In genomic region chr13:79870123-79870522, GRCh38 we compare ENCODE assay signal across 18 cellular contexts.
DNase-seq lines count a peak whose midpoint lies in the region; ATAC-seq and TF ChIP-seq lines count a peak whose summit lies in the region.
"Had no signal": no experiment of that assay in that cellular context is flagged by ENCODE, and none has a peak within 500 bp of the region (broad histone marks: within the 10 kb centered on the region; RNA-seq: fewer than 3 reads in every experiment).

No MANE protein-coding gene starts in this region.

- CTCF ChIA-PET in CD4-positive, alpha-beta memory T cell (lab: Charles Lee; ENCODE audit: partially characterized antibody), result no interaction called here

- ATAC-seq in stimulated activated memory B cell treated with anti-CD40 and anti-IgM and Interleukin-4, amounts not matched to agents 10 μg/mL and 1 μg/mL and 100 μg/mL, for 72 hours, result no peak
- ATAC-seq: activated T-cell treated with anti-CD3 and anti-CD28 coated beads, Interleukin-2, amount 50 U/mL, for 72 hours; GM12878 had no signal

- no peaks in the 10 kb centered on the region for H3K9me3 Mint-ChIP-seq in nephron progenitor cell
- no peaks in the 10 kb centered on the region for H3K9me3 Mint-ChIP-seq in stimulated activated memory B cell treated with anti-CD40 and anti-IgM and Interleukin-4, amounts not matched to agents 10 μg/mL and 1 μg/mL and 100 μg/mL, for 72 hours
- peaks cover 0 to 3% (median 0%) of the 10 kb centered on the region in 8 donors for H3K9me3 Mint-ChIP-seq in CD4-positive, alpha-beta memory T cell
- H3K9me3 Mint-ChIP-seq: activated CD4-positive, alpha-beta T cell treated with anti-CD3 and anti-CD28 coated beads, Interleukin-2, amount 10 ng/mL, durations not matched to agents 24 days and 14 days; activated T-cell treated with anti-CD3 and anti-CD28 coated beads, Interleukin-2, amount 50 U/mL, for 72 hours had no signal

- in situ Hi-C loops in GM23248 (cut with MboI), result no loop called here

- peak overlapping the region; percentile 98 for H3K27ac Mint-ChIP-seq in nephron progenitor cell
- no peak overlapping the region for H3K27ac Mint-ChIP-seq in stimulated activated memory B cell treated with anti-CD40 and anti-IgM and Interleukin-4, amounts not matched to agents 10 μg/mL and 1 μg/mL and 100 μg/mL, for 72 hours
- no peak overlapping the region for H3K27ac Mint-ChIP-seq in CD4-positive, alpha-beta memory T cell
- H3K27ac Mint-ChIP-seq: activated CD4-positive, alpha-beta T cell treated with anti-CD3 and anti-CD28 coated beads, Interleukin-2, amount 10 ng/mL, durations not matched to agents 24 days and 14 days; activated T-cell treated with anti-CD3 and anti-CD28 coated beads, Interleukin-2, amount 50 U/mL, for 72 hours; B cell had no signal

- H3K4me2 ChIP-seq in GM23248 (ENCODE audit: unreplicated experiment), result no peak overlapping the region

- H3K79me2 ChIP-seq in GM23248 (ENCODE audit: insufficient read depth), result no peaks in the 10 kb centered on the region

- peak overlapping the region; percentile 21; the same call in 1 of the 2 replicates for H2AFZ ChIP-seq in GM23248

- H3K9ac ChIP-seq in GM23248, result no peak overlapping the region

- H3K4me3 ChIP-seq in GM23248, result no peak overlapping the region
- H3K4me3 ChIP-seq in tibial artery, result no peak overlapping the region
- no peak overlapping the region for H3K4me3 ChIP-seq in CD4-positive, alpha-beta memory T cell (ENCODE audit: low read length in 2 of 2)
- H3K4me3 ChIP-seq: dorsolateral prefrontal cortex, GM12878, tibial nerve had no signal

- H3K27me3 ChIP-seq in GM23248 (replicated peaks; ENCODE audit: insufficient read depth) (no peaks in the 10 kb centered on the region), tibial artery (no peaks in the 10 kb centered on the region)
- no peaks in the 10 kb centered on the region for H3K27me3 ChIP-seq in CD4-positive, alpha-beta memory T cell (ENCODE audit: insufficient read depth, low read length)
- H3K27me3 ChIP-seq: dorsolateral prefrontal cortex, tibial nerve had no signal

- no peaks in the 10 kb centered on the region for H3K36me3 Mint-ChIP-seq in nephron progenitor cell (ENCODE audit: low read depth)
- H3K36me3 Mint-ChIP-seq in stimulated activated memory B cell treated with anti-CD40 and anti-IgM and Interleukin-4, amounts not matched to agents 10 μg/mL and 1 μg/mL and 100 μg/mL, for 72 hours, result no peaks in the 10 kb centered on the region
- H3K36me3 Mint-ChIP-seq in CD4-positive, alpha-beta memory T cell, result no peaks in the 10 kb centered on the region

- no peak for TF ChIP-seq CTCF in nephron progenitor cell (IDR thresholded peaks at IDR 0.05)
- TF ChIP-seq CTCF in tibial artery (IDR thresholded peaks at IDR 0.05), result no peak

- H3K27me3 Mint-ChIP-seq in nephron progenitor cell (ENCODE audit: low read depth, poor library complexity), result no peaks in the 10 kb centered on the region
- H3K27me3 Mint-ChIP-seq in stimulated activated memory B cell treated with anti-CD40 and anti-IgM and Interleukin-4, amounts not matched to agents 10 μg/mL and 1 μg/mL and 100 μg/mL, for 72 hours, result no peaks in the 10 kb centered on the region
- H3K27me3 Mint-ChIP-seq in CD4-positive, alpha-beta memory T cell, result no peaks in the 10 kb centered on the region
- H3K27me3 Mint-ChIP-seq: activated CD4-positive, alpha-beta T cell treated with anti-CD3 and anti-CD28 coated beads, Interleukin-2, amount 10 ng/mL, durations not matched to agents 24 days and 14 days; B cell had no signal

- DNase-seq in GM23248 (peak; percentile 28), RPMI7951 (ENCODE audit: low read depth) (peak; percentile 9), fibroblast of peridontal ligament (ENCODE audit: extremely low read depth) (peak; percentile 24), nephron progenitor cell (no peak), tibial artery (no peak)
- DNase-seq in activated naive CD4-positive, alpha-beta T cell treated with anti-CD3 and anti-CD28 coated beads, Interleukin-2, amount 50 U/mL, for 16 hours, result no peak
- no peak for DNase-seq in CD4-positive, alpha-beta memory T cell
- DNase-seq: activated CD4-positive, alpha-beta T cell treated with anti-CD3 and anti-CD28 coated beads, Interleukin-2, amount 10 ng/mL, durations not matched to agents 24 days and 14 days; activated T-cell treated with anti-CD3 and anti-CD28 coated beads, Interleukin-2, amount 50 U/mL, for 72 hours; dorsolateral prefrontal cortex; MM.1S; retina; stimulated activated CD4-positive, alpha-beta T cell treated with anti-CD3 and anti-CD28 coated beads, Interleukin-1b, Interleukin-23, amount 100 ng/mL, for 48 hours; stimulated activated CD8-positive, alpha-beta memory T cell treated with anti-CD3 and anti-CD28 coated beads, Interleukin-4, amount 100 ng/mL, for 48 hours had no signal

- peak overlapping the region; percentile 17; the same call in 1 of the 2 replicates for H3K27ac ChIP-seq in GM23248
- H3K27ac ChIP-seq in tibial artery, result no peak overlapping the region
- no peak overlapping the region for H3K27ac ChIP-seq in CD4-positive, alpha-beta memory T cell (ENCODE audit: low read depth, low read length)
- H3K27ac ChIP-seq: tibial nerve had no signal

- H3K4me1 Mint-ChIP-seq in nephron progenitor cell, result peaks cover 63% of the 10 kb centered on the region
- no peaks in the 10 kb centered on the region for H3K4me1 Mint-ChIP-seq in stimulated activated memory B cell treated with anti-CD40 and anti-IgM and Interleukin-4, amounts not matched to agents 10 μg/mL and 1 μg/mL and 100 μg/mL, for 72 hours
- H3K4me1 Mint-ChIP-seq in CD4-positive, alpha-beta memory T cell, result no peaks in the 10 kb centered on the region
- H3K4me1 Mint-ChIP-seq: activated CD4-positive, alpha-beta T cell treated with anti-CD3 and anti-CD28 coated beads, Interleukin-2, amount 10 ng/mL, durations not matched to agents 24 days and 14 days; B cell had no signal

- H3K4me1 ChIP-seq in GM23248 (ENCODE audit: insufficient read depth), result peaks cover 32% of the 10 kb centered on the region
- H3K4me1 ChIP-seq in tibial artery, result no peaks in the 10 kb centered on the region
- no peaks in the 10 kb centered on the region for H3K4me1 ChIP-seq in CD4-positive, alpha-beta memory T cell (ENCODE audit: insufficient read depth, low read length)
- H3K4me1 ChIP-seq: tibial nerve had no signal

- H3K4me3 Mint-ChIP-seq in nephron progenitor cell, result no peak overlapping the region
- no peak overlapping the region for H3K4me3 Mint-ChIP-seq in stimulated activated memory B cell treated with anti-CD40 and anti-IgM and Interleukin-4, amounts not matched to agents 10 μg/mL and 1 μg/mL and 100 μg/mL, for 72 hours
- H3K4me3 Mint-ChIP-seq in CD4-positive, alpha-beta memory T cell, result no peak overlapping the region
- H3K4me3 Mint-ChIP-seq: activated CD4-positive, alpha-beta T cell treated with anti-CD3 and anti-CD28 coated beads, Interleukin-2, amount 10 ng/mL, durations not matched to agents 24 days and 14 days; activated T-cell treated with anti-CD3 and anti-CD28 coated beads, Interleukin-2, amount 50 U/mL, for 72 hours; B cell had no signal

- POLR2A ChIA-PET in CD4-positive, alpha-beta memory T cell (lab: Charles Lee; ENCODE audit: partially characterized antibody), result no interaction called here

- no peaks in the 10 kb centered on the region for H3K9me2 ChIP-seq in GM23248 (ENCODE audit: insufficient read depth)

- no peaks in the 10 kb centered on the region for H4K20me1 ChIP-seq in GM23248 (ENCODE audit: insufficient read depth)

- no peaks in the 10 kb centered on the region for H3K9me3 ChIP-seq in GM23248 (ENCODE audit: low read depth)
- H3K9me3 ChIP-seq in tibial artery, result no peaks in the 10 kb centered on the region
- H3K9me3 ChIP-seq in CD4-positive, alpha-beta memory T cell (ENCODE audit: control insufficient read depth in 1 of 2, low read length in 2 of 2), result no peaks in the 10 kb centered on the region
- H3K9me3 ChIP-seq: tibial nerve had no signal

- peaks cover 15% of the 10 kb centered on the region for H3F3A ChIP-seq in GM23248 (ENCODE audit: insufficient read depth)

- intact Hi-C loops in tibial artery (cut with DNase I; ENCODE audit: low total_unique reads), result no loop called here
- intact Hi-C loops in CD4-positive, alpha-beta memory T cell (cut with micrococcal nuclease), result no loop called here

- no peaks in the 10 kb centered on the region for H3K36me3 ChIP-seq in GM23248 (ENCODE audit: low read depth)
- no peaks in the 10 kb centered on the region for H3K36me3 ChIP-seq in tibial artery
- no peaks in the 10 kb centered on the region for H3K36me3 ChIP-seq in CD4-positive, alpha-beta memory T cell (ENCODE audit: insufficient read depth, low read length)
- H3K36me3 ChIP-seq: tibial nerve had no signal

Comparison
In these comparisons a context has a peak if more than half of its experiments do, and no peak if none do; other contexts are left out.
1. DNase-seq: peak in GM23248 (single experiment), RPMI7951 (single experiment) and fibroblast of peridontal ligament (single experiment); none in nephron progenitor cell (single experiment), activated naive CD4-positive, alpha-beta T cell treated with anti-CD3 and anti-CD28 coated beads, Interleukin-2, amount 50 U/mL, for 16 hours (single experiment), tibial artery (0 of 2) and CD4-positive, alpha-beta memory T cell (0 of 5).